10 cellular contexts compared by ENCODE assay signal in genomic region chr2:208252766-208253492, GRCh38. TPM values are rescaled to one million over a fixed set of nuclear protein-coding genes. Genes with fewer than 3 reads are reported as not detected.
DNase-seq lines count a peak whose midpoint lies in the region; ATAC-seq, FAIRE-seq and TF ChIP-seq lines count a peak whose summit lies in the region.
"Had no signal": no experiment of that assay in that cellular context is flagged by ENCODE, and none has a peak within 500 bp of the region (broad histone marks: within the 10 kb centered on the region; RNA-seq: fewer than 3 reads in every experiment).

No MANE protein-coding gene starts in this region.

- no peak overlapping the region for H2AFZ ChIP-seq in IMR-90 (replicated peaks; ENCODE audit: low read length, poor library complexity)

- peaks cover 8 to 14% of the 10 kb centered on the region in 2 donors for H3K36me3 Mint-ChIP-seq in naive B cell

- peak overlapping the region; percentile 28 to 99 (median 72) for H3K27ac Mint-ChIP-seq in naive B cell

- H3K79me1 ChIP-seq in IMR-90 (ENCODE audit: low read depth in 1 of 2, low read length in 2 of 2), result peaks cover 4 to 17% of the 10 kb centered on the region in 2 experiments; a peak in 3 of 4 replicates

- DNase-seq in AML-193 (lab: John Stamatoyannopoulos, UW) (peak; percentile 23 to 32), IMR-90 (no peak), bronchial epithelial cell (ENCODE audit: low read depth) (peak; percentile 22), naive B cell (no peak), NCI-H526 treated with DMSO at 0.1 percent for 48 hours (lab: John Stamatoyannopoulos, UW) (no peak), HCEC 1CT (no peak), NCI-H82 treated with DMSO at 0.1 percent for 48 hours (lab: John Stamatoyannopoulos, UW; ENCODE audit: unreplicated experiment) (no peak)
- DNase-seq in central memory CD4-positive, alpha-beta T cell, result no peak
- DNase-seq: dermis blood vessel endothelial cell; stimulated activated CD4-positive, alpha-beta T cell treated with anti-CD3 and anti-CD28 coated beads, Interleukin-4, amount 100 ng/mL, for 24 hours had no signal

- H4K5ac ChIP-seq in IMR-90 (ENCODE audit: low read depth, low read length), result no peak overlapping the region

- peak overlapping the region; percentile 56; the same call in 1 of the 2 replicates for H3K23ac ChIP-seq in IMR-90 (ENCODE audit: low read depth, low read length)

- FAIRE-seq in bronchial epithelial cell (lab: Jason Lieb, UNC), result no peak

- peak overlapping the region; percentile 59; the same call in 1 of the 2 replicates for H3K27ac ChIP-seq in IMR-90 (ENCODE audit: insufficient read depth, low read length)

- H3K18ac ChIP-seq in IMR-90 (ENCODE audit: low read depth, low read length), result no peak overlapping the region; the same call in 1 of the 2 replicates

- no peak overlapping the region for H2BK120ac ChIP-seq in IMR-90 (ENCODE audit: low read depth, low read length)

- peaks cover 4% of the 10 kb centered on the region for H3K4me1 ChIP-seq in IMR-90 (ENCODE audit: control insufficient read depth, insufficient read depth, low read length)

- POLR2A ChIA-PET in IMR-90 (lab: Charles Lee; ENCODE audit: unreplicated experiment), result no interaction called here

- H2BK20ac ChIP-seq in IMR-90 (ENCODE audit: low read depth, low read length), result no peak overlapping the region

- intact Hi-C loops in IMR-90 (cut with micrococcal nuclease), result no loop called here

- H3K9me3 Mint-ChIP-seq in naive B cell, result no peaks in the 10 kb centered on the region

- no peak overlapping the region for H2BK5ac ChIP-seq in IMR-90 (ENCODE audit: low read depth, low read length, poor library complexity, severe bottlenecking)

- H3K4me1 Mint-ChIP-seq in naive B cell, result peaks cover 33 to 60% (median 57%) of the 10 kb centered on the region in 3 donors

- peaks cover 5% of the 10 kb centered on the region; the same call in 1 of the 2 replicates for H3K9me1 ChIP-seq in IMR-90 (ENCODE audit: insufficient read depth, low read length)

- peak overlapping the region; percentile 36; the same call in 1 of the 2 replicates for H3K9ac ChIP-seq in IMR-90 (ENCODE audit: low read depth, low read length)

- no TSS peak for BruUV-seq in IMR-90 (replicated peaks; lab: Mats Ljungman, UMichigan)

- no peak overlapping the region for H3K14ac ChIP-seq in IMR-90 (replicated peaks; ENCODE audit: low read depth, low read length)

- no CpG with 5 or more reads among the region's 2 CpGs for WGBS in IMR-90 (ENCODE audit: extremely low coverage in 2 of 2, insufficient read length in 1 of 2), 2 experiments

- TF ChIP-seq POLR2A in IMR-90 (IDR thresholded peaks at IDR 0.05; ENCODE audit: low read depth, low read length), result no peak

- H3K4me3 Mint-ChIP-seq in naive B cell, result peak overlapping the region; percentile 40 to 100 (median 98)

- TF ChIP-seq CTCF in IMR-90 (conservative IDR thresholded peaks at IDR 0.05; ENCODE audit: low read depth, low read length), result no peak
- TF ChIP-seq CTCF in bronchial epithelial cell (IDR thresholded peaks at IDR 0.05; ENCODE audit: insufficient read depth, low read length, severe bottlenecking), result no peak

- H2AK5ac ChIP-seq in IMR-90 (ENCODE audit: low read depth, low read length), result no peak overlapping the region

- H3K4me3 ChIP-seq in IMR-90 (ENCODE audit: insufficient read depth, low read depth, low read length), result no peak overlapping the region
- peak overlapping the region; percentile 66 for H3K4me3 ChIP-seq in bronchial epithelial cell (ENCODE audit: low read depth, low read length)

- in situ Hi-C loops in IMR-90 (cut with MboI; ENCODE audit: low sequenced_read_pairs), result loop anchor here (25.0 kb wide), 1 partner anchor 516 kb away; no protein-coding TSS in a partner anchor

- H3K56ac ChIP-seq in IMR-90 (ENCODE audit: extremely low read depth, insufficient read depth, low read length), result 0 out of 2 replicates have a peak overlapping the region, but pooled peaks have one; percentile 4

- H3K27me3 ChIP-seq in IMR-90 (ENCODE audit: control insufficient read depth, insufficient read depth, low read length) (no peaks in the 10 kb centered on the region), bronchial epithelial cell (ENCODE audit: control insufficient read depth, insufficient read depth, low read length) (no peaks in the 10 kb centered on the region)

- H4K8ac ChIP-seq in IMR-90 (ENCODE audit: low read depth in 2 of 2, low read length in 2 of 2), result no peak overlapping the region

- H3K9me3 ChIP-seq in IMR-90 (ENCODE audit: control insufficient read depth, insufficient read depth, low read length), result no peaks in the 10 kb centered on the region

- H2BK15ac ChIP-seq in IMR-90 (ENCODE audit: low read depth, low read length), result no peak overlapping the region

- no peak overlapping the region for H4K91ac ChIP-seq in IMR-90 (ENCODE audit: insufficient read depth, low read depth, low read length)

- peak overlapping the region; percentile 44; the same call in 1 of the 2 replicates for H3K4me2 ChIP-seq in IMR-90 (ENCODE audit: low read depth, low read length)

- no peak overlapping the region for H2AK9ac ChIP-seq in IMR-90 (replicated peaks; ENCODE audit: low read depth, low read length, poor library complexity)

- H3K27me3 Mint-ChIP-seq in naive B cell, result no peaks in the 10 kb centered on the region

- no peaks in the 10 kb centered on the region for H4K20me1 ChIP-seq in IMR-90 (ENCODE audit: insufficient read depth, low read length)

- dilution Hi-C loops in IMR-90 (cut with HindIII; ENCODE audit: low sequenced_read_pairs, unreplicated experiment), result no loop called here

- TF ChIP-seq RAD21 in IMR-90 (IDR thresholded peaks at IDR 0.05; ENCODE audit: low read length), result no peak

- ATAC-seq in IMR-90 (ENCODE audit: low read depth) (no peak), naive B cell (ENCODE audit: low read depth in 2 of 2) (no peak)

- H3K4ac ChIP-seq in IMR-90 (ENCODE audit: low read depth, low read length), result no peak overlapping the region

- CTCF ChIA-PET in IMR-90 (lab: Yijun Ruan, JAX), result interaction anchor here (0.9 to 2.4 kb wide), 3 partner anchors 9 to 78 kb away, joined by 4 to 11 read pairs (median 4); no protein-coding TSS in a partner anchor

- H3K36me3 ChIP-seq in IMR-90 (ENCODE audit: control insufficient read depth, insufficient read depth, low read length) (peaks cover 6% of the 10 kb centered on the region; the same call in 1 of the 2 replicates), bronchial epithelial cell (ENCODE audit: control insufficient read depth, insufficient read depth, low read length) (peaks cover 10% of the 10 kb centered on the region)

TF ChIP-seq in IMR-90, 13 proteins besides CTCF, POLR2A, EP300 and RAD21:
- TF ChIP-seq CEBPB (IDR thresholded peaks at IDR 0.05; ENCODE audit: low read depth, low read length) (peak; percentile 78), RCOR1 (IDR thresholded peaks at IDR 0.05; ENCODE audit: insufficient replicate concordance, low read length) (no peak), NFE2L2 (IDR thresholded peaks at IDR 0.05; ENCODE audit: low read depth, low read length) (peak; percentile 60)

RNA-seq across cellular contexts. Expression of gene IDH1, which starts 1.9 kb away (rescaled TPM):
- total RNA-seq in IMR-90 (2012; rRNA removed) (77.1 and 104 TPM in 2 replicates), bronchial epithelial cell (363 and 451 TPM in 2 replicates)
- polyA plus RNA-seq in IMR-90 (2012; rRNA removed) (42.7 and 53.5 TPM in 2 replicates), naive B cell (ENCODE audit: low read depth in 6 of 6) (10 to 100 TPM in 2 of 6 donors, 1 to 10 TPM in 4; 6.7 to 10.6 (median 8.7) TPM)
- 11.5 and 18.6 TPM in 2 replicates for polyA plus RNA-seq in IMR-90 (2012; cell fraction: cytosol; rRNA removed)
- 13.1 and 39.8 TPM in 2 replicates for polyA plus RNA-seq in IMR-90 (2012; cell fraction: nucleus; rRNA removed; ENCODE audit: low replicate concordance)

RNA-seq across cellular contexts. Expression of gene PIKFYVE, which starts 13.1 kb away (rescaled TPM):
- total RNA-seq in IMR-90 (2012; rRNA removed), result 31.4 and 34.6 TPM in 2 replicates
- polyA plus RNA-seq in IMR-90 (2012; rRNA removed), result 7.3 and 9.3 TPM in 2 replicates
- polyA plus RNA-seq in IMR-90 (2012; cell fraction: cytosol; rRNA removed), result 2.0 and 2.4 TPM in 2 replicates
- polyA plus RNA-seq in IMR-90 (2012; cell fraction: nucleus; rRNA removed; ENCODE audit: low replicate concordance), result 3.1 and 18.0 TPM in 2 replicates
- 18.1 and 19.5 TPM in 2 replicates for total RNA-seq in bronchial epithelial cell
- polyA plus RNA-seq in naive B cell (ENCODE audit: low read depth in 6 of 6), result 10 to 100 TPM in 5 of 6 donors, 1 to 10 TPM in 1; 3.6 to 16.8 (median 13.9) TPM

Comparison
In these comparisons a context has a peak if more than half of its experiments do, and no peak if none do; other contexts are left out.
1. DNase-seq: peak in AML-193 (2 of 2) and bronchial epithelial cell (single experiment); none in IMR-90 (single experiment), naive B cell (single experiment), NCI-H526 treated with DMSO at 0.1 percent for 48 hours (single experiment), HCEC 1CT (single experiment), NCI-H82 treated with DMSO at 0.1 percent for 48 hours (single experiment) and central memory CD4-positive, alpha-beta T cell (single experiment).